In the genomic region with DNA sequence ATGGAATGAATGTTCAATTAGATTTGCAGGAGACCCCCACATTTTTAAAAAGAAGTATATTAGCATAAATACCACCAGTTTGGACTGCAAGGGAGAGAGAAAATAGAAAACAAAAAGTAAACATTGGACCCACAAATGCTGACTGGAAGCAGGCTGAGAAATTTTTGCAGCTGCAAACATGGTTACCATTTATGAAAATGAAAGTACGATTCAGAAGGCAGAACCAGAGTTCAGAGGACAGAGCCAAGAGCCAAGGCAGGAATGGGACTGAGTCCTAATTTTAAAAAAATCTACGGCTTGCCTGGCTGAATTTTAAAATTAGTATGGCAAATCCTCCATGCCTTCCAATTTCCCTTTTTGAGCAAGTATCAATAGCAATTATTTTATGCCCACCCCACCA, we compare ENCODE assay signal across 28 cellular contexts.
"Had no signal": no experiment of that assay in that cellular context is flagged by ENCODE, and none has a peak within 500 bp of the region (broad histone marks: within the 10 kb centered on the region; RNA-seq: fewer than 3 reads in every experiment).

No MANE protein-coding gene starts in this region.

- H3K36me3 ChIP-seq: stomach, suprapubic skin, thoracic aorta, thyroid gland, tibial artery, tibial nerve, transverse colon, upper lobe of left lung, upper lobe of right lung, uterus, vagina had no signal

- H3K9me3 Mint-ChIP-seq: stimulated activated effector memory CD8-positive, alpha-beta T cell treated with anti-CD3 and anti-CD28 coated beads, Interleukin-12 subunit alpha, Interleukin-12 subunit beta, amount 100 ng/mL, for 72 hours; stimulated activated naive CD8-positive, alpha-beta T cell treated with anti-CD3 and anti-CD28 coated beads, Interleukin-15, amount 100 ng/mL, for 72 hours; stimulated activated naive CD8-positive, alpha-beta T cell treated with anti-CD3 and anti-CD28 coated beads, Interleukin-15, Interleukin-2, amounts not matched to agents 100 ng/mL and 50 ng/mL, for 24 hours; type B pancreatic cell had no signal

- H3K4me3 ChIP-seq: stomach, suprapubic skin, testis, thoracic aorta, thyroid gland, tibial artery, tibial nerve, transverse colon, upper lobe of left lung, upper lobe of right lung, uterus, vagina had no signal

- H3K27me3 ChIP-seq: stomach, testis, thyroid gland, tibial nerve, transverse colon, upper lobe of left lung, upper lobe of right lung, uterus, vagina had no signal

- DNase-seq: stimulated activated CD4-positive, alpha-beta T cell treated with anti-CD3 and anti-CD28 coated beads, Interleukin-2, amount 100 ng/mL, for 48 hours; stimulated activated CD4-positive, alpha-beta T cell treated with anti-CD3 and anti-CD28 coated beads, Interleukin-4, amount 100 ng/mL, for 1 hour; stimulated activated CD4-positive, alpha-beta T cell treated with anti-CD3 and anti-CD28 coated beads, Interleukin-4, amount 100 ng/mL, for 24 hours; stimulated activated CD4-positive, alpha-beta T cell treated with anti-CD3 and anti-CD28 coated beads, Interleukin-4, amount 100 ng/mL, for 4 hours; stimulated activated CD8-positive, alpha-beta memory T cell treated with anti-CD3 and anti-CD28 coated beads, Interleukin-4, amount 100 ng/mL, for 48 hours; stimulated activated naive B cell treated with anti-CD40 and anti-IgM and Interleukin-4, amounts not matched to agents 10 μg/mL and 1 μg/mL and 100 μg/mL, for 72 hours; stimulated activated naive CD4-positive, alpha-beta T cell; stimulated activated naive CD4-positive, alpha-beta T cell treated with Interleukin-2 at 50 U/mL for 16 hours; stimulated activated naive CD8-positive, alpha-beta T cell treated with anti-CD3 and anti-CD28 coated beads, Interleukin-15, amount 100 ng/mL, for 72 hours; stimulated activated naive CD8-positive, alpha-beta T cell treated with anti-CD3 and anti-CD28 coated beads, Interleukin-15, Interleukin-2, amounts not matched to agents 100 U/mL and 50 U/mL, for 24 hours; stomach; substantia nigra; testis; thyroid gland; tibial artery; transverse colon; trophoblast cell; upper lobe of left lung; upper lobe of right lung; uterus had no signal

- H3K4me1 Mint-ChIP-seq: stimulated activated effector memory CD8-positive, alpha-beta T cell treated with anti-CD3 and anti-CD28 coated beads, Interleukin-12 subunit alpha, Interleukin-12 subunit beta, amount 100 ng/mL, for 72 hours; stimulated activated memory B cell treated with anti-CD40 and anti-IgM and Interleukin-4, amounts not matched to agents 10 μg/mL and 1 μg/mL and 100 μg/mL, for 72 hours; stimulated activated naive B cell treated with anti-CD40 and anti-IgM and Interleukin-4, amounts not matched to agents 10 μg/mL and 1 μg/mL and 100 μg/mL, for 72 hours; stimulated activated naive CD8-positive, alpha-beta T cell treated with anti-CD3 and anti-CD28 coated beads, Interleukin-15, amount 100 ng/mL, for 72 hours had no signal

- H3K4me3 Mint-ChIP-seq: stimulated activated effector memory CD8-positive, alpha-beta T cell treated with anti-CD3 and anti-CD28 coated beads, Interleukin-12 subunit alpha, Interleukin-12 subunit beta, amount 100 ng/mL, for 72 hours; stimulated activated memory B cell treated with anti-CD40 and anti-IgM and Interleukin-4, amounts not matched to agents 10 μg/mL and 1 μg/mL and 100 μg/mL, for 72 hours; stimulated activated naive B cell treated with anti-CD40 and anti-IgM and Interleukin-4, amounts not matched to agents 10 μg/mL and 1 μg/mL and 100 μg/mL, for 72 hours; stimulated activated naive CD8-positive, alpha-beta T cell treated with anti-CD3 and anti-CD28 coated beads, Interleukin-15, amount 100 ng/mL, for 72 hours; stimulated activated naive CD8-positive, alpha-beta T cell treated with anti-CD3 and anti-CD28 coated beads, Interleukin-15, Interleukin-2, amounts not matched to agents 100 ng/mL and 50 ng/mL, for 24 hours; type B pancreatic cell had no signal

- ATAC-seq: stimulated activated effector memory CD8-positive, alpha-beta T cell treated with anti-CD3 and anti-CD28 coated beads, Interleukin-12 subunit alpha, Interleukin-12 subunit beta, amount 100 ng/mL, for 72 hours; stimulated activated memory B cell treated with anti-CD40 and anti-IgM and Interleukin-4, amounts not matched to agents 10 μg/mL and 1 μg/mL and 100 μg/mL, for 72 hours; stimulated activated naive B cell treated with anti-CD40 and anti-IgM and Interleukin-4, amounts not matched to agents 10 μg/mL and 1 μg/mL and 100 μg/mL, for 72 hours; stimulated activated naive CD8-positive, alpha-beta T cell treated with anti-CD3 and anti-CD28 coated beads, Interleukin-15, amount 100 ng/mL, for 72 hours; stimulated activated naive CD8-positive, alpha-beta T cell treated with anti-CD3 and anti-CD28 coated beads, Interleukin-15, Interleukin-2, amounts not matched to agents 100 U/mL and 50 U/mL, for 24 hours; upper lobe of right lung had no signal

- H3K9me3 ChIP-seq: stomach, suprapubic skin, testis, thoracic aorta, thyroid gland, tibial artery, tibial nerve, transverse colon, upper lobe of left lung, upper lobe of right lung, uterus, vagina had no signal

- H3K27ac ChIP-seq: stomach, suprapubic skin, testis, thoracic aorta, thyroid gland, tibial artery, tibial nerve, transverse colon, upper lobe of left lung, upper lobe of right lung, uterus, vagina had no signal

- H3K36me3 Mint-ChIP-seq: stimulated activated effector memory CD8-positive, alpha-beta T cell treated with anti-CD3 and anti-CD28 coated beads, Interleukin-12 subunit alpha, Interleukin-12 subunit beta, amount 100 ng/mL, for 72 hours; stimulated activated memory B cell treated with anti-CD40 and anti-IgM and Interleukin-4, amounts not matched to agents 10 μg/mL and 1 μg/mL and 100 μg/mL, for 72 hours; stimulated activated naive B cell treated with anti-CD40 and anti-IgM and Interleukin-4, amounts not matched to agents 10 μg/mL and 1 μg/mL and 100 μg/mL, for 72 hours; type B pancreatic cell had no signal

- H3K27me3 Mint-ChIP-seq: stimulated activated memory B cell treated with anti-CD40 and anti-IgM and Interleukin-4, amounts not matched to agents 10 μg/mL and 1 μg/mL and 100 μg/mL, for 72 hours; stimulated activated naive CD8-positive, alpha-beta T cell treated with anti-CD3 and anti-CD28 coated beads, Interleukin-15, amount 100 ng/mL, for 72 hours had no signal

- H3K4me1 ChIP-seq: stomach, suprapubic skin, testis, thyroid gland, tibial artery, tibial nerve, transverse colon, upper lobe of left lung, upper lobe of right lung, uterus, vagina had no signal

- H3K27ac Mint-ChIP-seq: stimulated activated effector memory CD8-positive, alpha-beta T cell treated with anti-CD3 and anti-CD28 coated beads, Interleukin-12 subunit alpha, Interleukin-12 subunit beta, amount 100 ng/mL, for 72 hours; stimulated activated memory B cell treated with anti-CD40 and anti-IgM and Interleukin-4, amounts not matched to agents 10 μg/mL and 1 μg/mL and 100 μg/mL, for 72 hours; stimulated activated naive B cell treated with anti-CD40 and anti-IgM and Interleukin-4, amounts not matched to agents 10 μg/mL and 1 μg/mL and 100 μg/mL, for 72 hours; stimulated activated naive CD8-positive, alpha-beta T cell treated with anti-CD3 and anti-CD28 coated beads, Interleukin-15, amount 100 ng/mL, for 72 hours; stimulated activated naive CD8-positive, alpha-beta T cell treated with anti-CD3 and anti-CD28 coated beads, Interleukin-15, Interleukin-2, amounts not matched to agents 100 ng/mL and 50 ng/mL, for 24 hours; type B pancreatic cell had no signal
